ENCODE assay signal across 8 cellular contexts in genomic region chr9:34522971-34523797, GRCh38. TPM values are rescaled to one million over a fixed set of nuclear protein-coding genes. Genes with fewer than 3 reads are reported as not detected.
DNase-seq lines count a peak whose midpoint lies in the region; ATAC-seq and TF ChIP-seq lines count a peak whose summit lies in the region.

TSS of gene ENHO (minus strand) at chr9:34522990. CDS start at chr9:34521695, 1,295 bp downstream.

- TF ChIP-seq CTCF in fibroblast of lung (conservative IDR thresholded peaks at IDR 0.05 in 1 of 2, IDR thresholded peaks at IDR 0.05 in 1 of 2; ENCODE audit: low read depth in 1 of 2, low read length in 2 of 2), result no peak

- no peaks in the 10 kb centered on the region for H3K9me3 Mint-ChIP-seq in activated T-helper 17 cell treated with anti-CD3 and anti-CD28 coated beads, Interleukin-2, amount 50 U/mL, for 72 hours
- H3K9me3 Mint-ChIP-seq in naive thymus-derived CD4-positive, alpha-beta T cell, result no peaks in the 10 kb centered on the region

- POLR2A ChIA-PET in naive thymus-derived CD4-positive, alpha-beta T cell (lab: Charles Lee), result no interaction called here

- in situ Hi-C loops in KBM-7 (cut with MboI; ENCODE audit: low pct_unique_long_range_greater_than_20kb, low sequenced_read_pairs), result no loop called here

- H3K27me3 ChIP-seq in fibroblast of lung (ENCODE audit: control insufficient read depth, insufficient read depth, low read length), result peaks cover 2% of the 10 kb centered on the region
- H3K27me3 ChIP-seq in naive thymus-derived CD4-positive, alpha-beta T cell (ENCODE audit: control insufficient read depth in 2 of 2, insufficient read depth in 2 of 2, low read length in 2 of 2), result no peaks in the 10 kb centered on the region

- H3K27ac ChIP-seq in fibroblast of lung (ENCODE audit: insufficient read depth, low read length), result no peak within 1 kb of the TSS
- H3K27ac ChIP-seq in naive thymus-derived CD4-positive, alpha-beta T cell (ENCODE audit: low read depth, low read length), result peak within 1 kb of the TSS; percentile 61

- no peaks in the 10 kb centered on the region for H3K36me3 Mint-ChIP-seq in activated T-helper 17 cell treated with anti-CD3 and anti-CD28 coated beads, Interleukin-2, amount 50 U/mL, for 72 hours (ENCODE audit: low read depth)
- H3K36me3 Mint-ChIP-seq in naive thymus-derived CD4-positive, alpha-beta T cell, result no peaks in the 10 kb centered on the region

- ATAC-seq in GM21723 (IDR thresholded peaks at IDR 0.05; ENCODE audit: unreplicated experiment), result peak; percentile 89
- peak; percentile 96 for ATAC-seq in activated T-helper 17 cell treated with anti-CD3 and anti-CD28 coated beads, Interleukin-2, amount 50 U/mL, for 72 hours (replicated peaks)
- peak; percentile 97 for ATAC-seq in naive thymus-derived CD4-positive, alpha-beta T cell

- no peak within 1 kb of the TSS for H3K9ac ChIP-seq in fibroblast of lung (ENCODE audit: insufficient read depth, low read length)

- DNase-seq in DMS 273 (lab: John Stamatoyannopoulos, UW; ENCODE audit: unreplicated experiment) (peak; percentile 96), KBM-7 (peak; percentile 95), RKO (ENCODE audit: low spot score) (peak; percentile 89), fibroblast of lung (ENCODE audit: low read depth in 2 of 2) (peak; percentile 76 to 80)
- peak; percentile 77 to 97 (median 91) for DNase-seq in naive thymus-derived CD4-positive, alpha-beta T cell
- DNase-seq in stimulated activated CD8-positive, alpha-beta memory T cell treated with anti-CD3 and anti-CD28 coated beads, Interleukin-7, amount 100 ng/mL, for 48 hours (ENCODE audit: extremely low read depth in 1 of 2, low read depth in 1 of 2), result peak; percentile 69 to 82

- H3K4me1 ChIP-seq in fibroblast of lung (ENCODE audit: control insufficient read depth, extremely low read depth, insufficient read depth, low read length), result no peaks in the 10 kb centered on the region
- H3K4me1 ChIP-seq in naive thymus-derived CD4-positive, alpha-beta T cell (ENCODE audit: control insufficient read depth in 2 of 2, insufficient read depth in 2 of 2, low read length in 2 of 2), result peaks cover 7 to 10% of the 10 kb centered on the region in 2 donors

- no peaks in the 10 kb centered on the region for H3K79me2 ChIP-seq in fibroblast of lung (ENCODE audit: control insufficient read depth, insufficient read depth, low read length)

- no peaks in the 10 kb centered on the region for H3K36me3 ChIP-seq in fibroblast of lung (ENCODE audit: control insufficient read depth, insufficient read depth, low read length)
- no peaks in the 10 kb centered on the region for H3K36me3 ChIP-seq in naive thymus-derived CD4-positive, alpha-beta T cell (ENCODE audit: control insufficient read depth in 2 of 3, insufficient read depth in 3 of 3, low read length in 3 of 3)

- peaks cover 12% of the 10 kb centered on the region for H3K4me1 Mint-ChIP-seq in activated T-helper 17 cell treated with anti-CD3 and anti-CD28 coated beads, Interleukin-2, amount 50 U/mL, for 72 hours
- peaks cover 5 to 19% (median 10%) of the 10 kb centered on the region in 7 donors for H3K4me1 Mint-ChIP-seq in naive thymus-derived CD4-positive, alpha-beta T cell

- peak within 1 kb of the TSS; percentile 64 for H3K4me3 Mint-ChIP-seq in activated T-helper 17 cell treated with anti-CD3 and anti-CD28 coated beads, Interleukin-2, amount 50 U/mL, for 72 hours
- peak within 1 kb of the TSS; percentile 70 to 83 (median 78) for H3K4me3 Mint-ChIP-seq in naive thymus-derived CD4-positive, alpha-beta T cell

- H2AFZ ChIP-seq in fibroblast of lung (ENCODE audit: low read length), result no peak within 1 kb of the TSS

- CTCF ChIA-PET in naive thymus-derived CD4-positive, alpha-beta T cell (lab: Charles Lee), result interaction anchor here (0.7 kb wide), 1 partner anchor 139 kb away, joined by 3 read pairs; no protein-coding TSS in a partner anchor

- intact Hi-C loops in naive thymus-derived CD4-positive, alpha-beta T cell (cut with micrococcal nuclease), result loop anchor here (1.0 to 10.0 kb wide), 13 partner anchors 65 to 1261 kb away; partner anchors contain the start of genes DNAI1 (in 2 of the 2), FAM219A (in 2 of the 2), KIF24 (in 2 of the 2) and NUDT2 (in 2 of the 2)

- H3K27me3 Mint-ChIP-seq in activated T-helper 17 cell treated with anti-CD3 and anti-CD28 coated beads, Interleukin-2, amount 50 U/mL, for 72 hours, result peaks cover 6% of the 10 kb centered on the region
- H3K27me3 Mint-ChIP-seq in naive thymus-derived CD4-positive, alpha-beta T cell, result peaks cover 0 to 55% (median 8%) of the 10 kb centered on the region in 5 donors

- H3K4me3 ChIP-seq in fibroblast of lung (replicated peaks in 1 of 4; ENCODE audit: control extremely low read depth in 1 of 4, insufficient read depth in 1 of 4, low read depth in 3 of 4, low read length in 4 of 4), result peak within 1 kb of the TSS in 2 of 4 experiments; percentile 40 to 43
- H3K4me3 ChIP-seq in naive thymus-derived CD4-positive, alpha-beta T cell (ENCODE audit: low read length), result peak within 1 kb of the TSS; percentile 66

- H3K27ac Mint-ChIP-seq in activated T-helper 17 cell treated with anti-CD3 and anti-CD28 coated beads, Interleukin-2, amount 50 U/mL, for 72 hours, result peak within 1 kb of the TSS; percentile 20
- peak within 1 kb of the TSS in 7 of 9 donors; percentile 18 to 79 (median 61) for H3K27ac Mint-ChIP-seq in naive thymus-derived CD4-positive, alpha-beta T cell

- H3K9me3 ChIP-seq in fibroblast of lung (ENCODE audit: control insufficient read depth, insufficient read depth, low read depth, low read length), result no peaks in the 10 kb centered on the region
- no peaks in the 10 kb centered on the region for H3K9me3 ChIP-seq in naive thymus-derived CD4-positive, alpha-beta T cell (ENCODE audit: control insufficient read depth in 2 of 3, low read length in 3 of 3)

- peak within 1 kb of the TSS; percentile 52 for H3K4me2 ChIP-seq in fibroblast of lung (ENCODE audit: extremely low read depth, insufficient read depth, low read length)

- H4K20me1 ChIP-seq in fibroblast of lung (ENCODE audit: control insufficient read depth, extremely low read depth, insufficient read depth, low read length), result no peaks in the 10 kb centered on the region

RNA-seq across cellular contexts. Expression of gene ENHO, which starts in this region (rescaled TPM):
- total RNA-seq in activated T-helper 17 cell treated with anti-CD3 and anti-CD28 coated beads, Interleukin-2, amount 50 U/mL, for 72 hours, result not detected
- under 0.01 TPM in 1 of 2 replicates, not detected in the other for total RNA-seq in fibroblast of lung
- 0.07 TPM in 1 of 2 replicates, not detected in the other for polyA plus RNA-seq in fibroblast of lung
- 0.21 TPM in 1 of 2 replicates, not detected in the other for polyA plus RNA-seq in fibroblast of lung (2012)
- not detected in 2 replicates for polyA minus RNA-seq in fibroblast of lung (ENCODE audit: low replicate concordance)
- 1 to 10 TPM in 1 of 5 experiments, under 1 TPM in 1, not detected in 3; 0.56 to 1.9 TPM for total RNA-seq in naive thymus-derived CD4-positive, alpha-beta T cell
- under 1 TPM in 1 of 2 donors, not detected in 1; 0.21 TPM for polyA plus RNA-seq in naive thymus-derived CD4-positive, alpha-beta T cell

Comparison
In these comparisons a context has a peak if more than half of its experiments do, and no peak if none do; other contexts are left out.
1. Peak in ATAC-seq in activated T-helper 17 cell treated with anti-CD3 and anti-CD28 coated beads, Interleukin-2, amount 50 U/mL, for 72 hours; RNA of the gene not detected or under 1 TPM.
2. Peak in DNase-seq and H3K4me2 ChIP-seq in fibroblast of lung; RNA of the gene not detected or under 1 TPM.